8 cellular contexts compared by ENCODE assay signal in the genomic region with DNA sequence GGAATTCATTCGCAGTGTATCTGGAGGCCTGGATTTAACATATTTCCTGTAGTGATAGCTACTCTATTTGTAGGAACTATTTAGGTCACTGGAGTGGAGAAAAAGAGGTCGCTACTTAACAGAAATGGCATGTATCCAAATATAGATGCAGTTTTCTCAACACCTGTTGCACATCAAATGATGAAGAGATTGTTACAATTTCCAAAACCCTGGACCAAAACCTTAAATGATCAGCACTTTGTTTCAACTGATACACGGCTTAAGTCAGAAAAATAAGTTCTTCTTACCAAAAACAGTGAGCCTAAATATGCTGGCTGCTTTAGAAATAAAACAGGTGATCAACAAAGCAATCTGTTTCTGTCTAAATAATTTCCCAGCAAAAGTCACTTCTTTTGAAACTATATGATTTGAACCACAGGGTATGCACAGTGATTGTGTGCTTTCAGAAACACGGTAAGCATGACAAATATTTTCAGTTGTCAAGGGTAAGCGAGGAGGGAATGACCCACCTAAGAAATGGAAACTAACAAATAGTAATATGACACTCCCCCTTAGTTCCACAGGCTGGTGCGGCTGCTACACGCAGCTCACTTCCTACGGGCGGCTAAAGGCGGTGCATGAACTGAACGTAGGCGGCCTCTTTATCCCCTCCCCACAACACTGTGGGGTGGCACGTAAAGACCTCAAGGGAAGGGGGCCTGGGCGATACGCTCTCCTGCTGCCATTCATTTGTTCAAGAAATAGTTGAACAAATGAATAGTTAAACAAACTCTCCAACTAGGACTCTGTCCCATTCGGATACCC. TPM values are rescaled to one million over a fixed set of nuclear protein-coding genes. Genes with fewer than 3 reads are reported as not detected.
A peak's percentile ranks its signal among the peaks of the same experiment; 100 is the strongest.
DNase-seq lines count a peak whose midpoint lies in the region; ATAC-seq and TF ChIP-seq lines count a peak whose summit lies in the region.

No MANE protein-coding gene starts in this region.

- peak overlapping the region; percentile 69 for H4K91ac ChIP-seq in trophoblast cell (ENCODE audit: low read depth, low read length)

- H3K36me3 ChIP-seq in trophoblast cell (ENCODE audit: control insufficient read depth in 1 of 2, insufficient read depth in 2 of 2, low read length in 2 of 2) (no peaks in the 10 kb centered on the region), upper lobe of left lung (no peaks in the 10 kb centered on the region)

- peak overlapping the region; percentile 66 for H3K9ac ChIP-seq in trophoblast cell (ENCODE audit: low read length)

- peak overlapping the region; percentile 79 for H3K4me2 ChIP-seq in trophoblast cell (ENCODE audit: low read length)

- H3K27me3 ChIP-seq in trophoblast cell (ENCODE audit: insufficient read depth, low read length) (no peaks in the 10 kb centered on the region), upper lobe of left lung (no peaks in the 10 kb centered on the region)

- peak overlapping the region; percentile 85 for H3K18ac ChIP-seq in trophoblast cell (ENCODE audit: low read length)

- no CpG with 5 or more reads among the region's 16 CpGs for WGBS in trophoblast cell (ENCODE audit: extremely low coverage, insufficient coverage, insufficient read length)
- WGBS in upper lobe of left lung, 2 donors: 4 to 6% methylated on average over 16 of the region's 16 CpGs

- peak in 3 of 4 donors; percentile 21 to 71 (median 68) for TF ChIP-seq POLR2A in upper lobe of left lung (IDR thresholded peaks at IDR 0.05)

- H2BK12ac ChIP-seq in trophoblast cell (ENCODE audit: low read length): no peak overlapping the region

- peaks cover 4% of the 10 kb centered on the region for H3K9me3 ChIP-seq in trophoblast cell (ENCODE audit: insufficient read depth, low read depth, low read length)
- no peaks in the 10 kb centered on the region for H3K9me3 ChIP-seq in upper lobe of left lung

- peak; percentile 41 for ATAC-seq in GM19438 (IDR thresholded peaks at IDR 0.05; ENCODE audit: low read depth, unreplicated experiment)
- peak; percentile 30 for ATAC-seq in HG03565 (IDR thresholded peaks at IDR 0.05; ENCODE audit: unreplicated experiment)
- ATAC-seq in upper lobe of left lung (ENCODE audit: low FRiP score in 2 of 2): peak; percentile 66 to 82

- TF ChIP-seq EP300 in upper lobe of left lung (IDR thresholded peaks at IDR 0.05): no peak

- H3K79me2 ChIP-seq in trophoblast cell (ENCODE audit: control insufficient read depth, insufficient read depth, low read length, poor library complexity): peaks cover 14% of the 10 kb centered on the region

- H2AK5ac ChIP-seq in trophoblast cell (ENCODE audit: low read length): no peak overlapping the region

- peaks cover 13 to 18% of the 10 kb centered on the region in 2 experiments for H3K4me1 ChIP-seq in trophoblast cell (ENCODE audit: control insufficient read depth in 1 of 2, insufficient read depth in 2 of 2, low read length in 2 of 2)
- H3K4me1 ChIP-seq in upper lobe of left lung: peaks cover 32 to 62% (median 48%) of the 10 kb centered on the region in 4 donors

- H4K12ac ChIP-seq in trophoblast cell (ENCODE audit: low read depth, low read length): peak overlapping the region; percentile 11

- peaks cover 10% of the 10 kb centered on the region for H3K79me1 ChIP-seq in trophoblast cell (ENCODE audit: low read length)

- no peak overlapping the region for H2BK120ac ChIP-seq in trophoblast cell (ENCODE audit: insufficient read depth, low read length, poor library complexity)

- peak overlapping the region; percentile 99 for H3K4me3 ChIP-seq in trophoblast cell (ENCODE audit: low read depth, low read length)
- H3K4me3 ChIP-seq in upper lobe of left lung: peak overlapping the region; percentile 69 to 97 (median 92)

- H3K14ac ChIP-seq in trophoblast cell (ENCODE audit: low read length): peak overlapping the region; percentile 62

- peak in 2 of 6 experiments; percentile 21 to 38 for TF ChIP-seq CTCF in upper lobe of left lung (IDR thresholded peaks at IDR 0.05)

- H3K27ac ChIP-seq in trophoblast cell (ENCODE audit: low read depth, low read length) (no peak overlapping the region), upper lobe of left lung (peak overlapping the region; percentile 92 to 95 (median 93))

- H2AFZ ChIP-seq in trophoblast cell (ENCODE audit: insufficient read depth, low read length, poor library complexity): peak overlapping the region; percentile 62

- H3K4ac ChIP-seq in trophoblast cell (ENCODE audit: low read depth, low read length): peak overlapping the region; percentile 24

- no peak overlapping the region for H3K23ac ChIP-seq in trophoblast cell (ENCODE audit: low read length)

- no peak overlapping the region for H2BK5ac ChIP-seq in trophoblast cell (ENCODE audit: low read depth, low read length, poor library complexity)

- DNase-seq in COLO668 (lab: John Stamatoyannopoulos, UW; ENCODE audit: unreplicated experiment) (peak; percentile 70), RKO (ENCODE audit: low spot score) (peak; percentile 79), activated gamma-delta T cell (lab: John Stamatoyannopoulos, UW) (peak; percentile 30), glomerular visceral epithelial cell (ENCODE audit: extremely low spot score) (peak; percentile 76), trophoblast cell (peak; percentile 83 to 85), upper lobe of left lung (peak in 1 of 2 donors; percentile 77)

- H4K8ac ChIP-seq in trophoblast cell (ENCODE audit: low read depth, low read length): no peak overlapping the region

RNA-seq across cellular contexts. Expression of a gene that starts 1.1 kb away (rescaled TPM):
- 18.8 and 19.6 TPM in 2 replicates for polyA plus RNA-seq in trophoblast cell (2013)
- total RNA-seq in upper lobe of left lung: 10 to 100 TPM; 23.0 to 46.4 (median 31.5) TPM

RNA-seq across cellular contexts. Expression of a gene that starts 49.6 kb away (rescaled TPM):
- polyA plus RNA-seq in trophoblast cell (2013): not detected in 2 replicates
- 1 to 10 TPM in 2 of 6 donors, under 1 TPM in 2, not detected in 2; 0.13 to 5.2 (median 1.1) TPM for total RNA-seq in upper lobe of left lung
